In the genomic region with DNA sequence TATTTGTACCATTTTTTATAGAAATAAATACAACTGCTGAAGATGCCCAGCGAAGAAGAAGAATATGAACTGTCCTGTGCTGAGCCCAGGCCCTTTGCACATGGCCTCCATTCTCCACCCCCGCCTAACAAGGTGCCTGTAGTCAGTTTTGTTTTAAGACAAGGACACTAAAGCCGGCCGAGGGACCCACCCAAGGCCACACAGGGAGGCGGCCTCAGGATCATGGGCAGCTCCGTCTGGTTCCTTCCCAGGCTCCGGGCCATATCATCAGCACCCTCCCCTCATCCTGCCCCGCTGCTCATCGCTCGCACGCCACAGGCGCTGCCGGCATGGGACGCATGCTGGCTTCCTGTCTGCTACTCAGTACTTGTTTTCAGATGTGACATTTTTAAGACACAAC, we compare ENCODE assay signal across 1 cellular context.
TF ChIP-seq lines count a peak whose summit lies in the region.

No MANE protein-coding gene starts in this region.

TF ChIP-seq in HCT116, 20 proteins besides CTCF, POLR2A, EP300 and RAD21 (continued from another document):
- TF ChIP-seq, protein P1, sequence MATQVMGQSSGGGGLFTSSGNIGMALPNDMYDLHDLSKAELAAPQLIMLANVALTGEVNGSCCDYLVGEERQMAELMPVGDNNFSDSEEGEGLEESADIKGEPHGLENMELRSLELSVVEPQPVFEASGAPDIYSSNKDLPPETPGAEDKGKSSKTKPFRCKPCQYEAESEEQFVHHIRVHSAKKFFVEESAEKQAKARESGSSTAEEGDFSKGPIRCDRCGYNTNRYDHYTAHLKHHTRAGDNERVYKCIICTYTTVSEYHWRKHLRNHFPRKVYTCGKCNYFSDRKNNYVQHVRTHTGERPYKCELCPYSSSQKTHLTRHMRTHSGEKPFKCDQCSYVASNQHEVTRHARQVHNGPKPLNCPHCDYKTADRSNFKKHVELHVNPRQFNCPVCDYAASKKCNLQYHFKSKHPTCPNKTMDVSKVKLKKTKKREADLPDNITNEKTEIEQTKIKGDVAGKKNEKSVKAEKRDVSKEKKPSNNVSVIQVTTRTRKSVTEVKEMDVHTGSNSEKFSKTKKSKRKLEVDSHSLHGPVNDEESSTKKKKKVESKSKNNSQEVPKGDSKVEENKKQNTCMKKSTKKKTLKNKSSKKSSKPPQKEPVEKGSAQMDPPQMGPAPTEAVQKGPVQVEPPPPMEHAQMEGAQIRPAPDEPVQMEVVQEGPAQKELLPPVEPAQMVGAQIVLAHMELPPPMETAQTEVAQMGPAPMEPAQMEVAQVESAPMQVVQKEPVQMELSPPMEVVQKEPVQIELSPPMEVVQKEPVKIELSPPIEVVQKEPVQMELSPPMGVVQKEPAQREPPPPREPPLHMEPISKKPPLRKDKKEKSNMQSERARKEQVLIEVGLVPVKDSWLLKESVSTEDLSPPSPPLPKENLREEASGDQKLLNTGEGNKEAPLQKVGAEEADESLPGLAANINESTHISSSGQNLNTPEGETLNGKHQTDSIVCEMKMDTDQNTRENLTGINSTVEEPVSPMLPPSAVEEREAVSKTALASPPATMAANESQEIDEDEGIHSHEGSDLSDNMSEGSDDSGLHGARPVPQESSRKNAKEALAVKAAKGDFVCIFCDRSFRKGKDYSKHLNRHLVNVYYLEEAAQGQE (IDR thresholded peaks at IDR 0.05; ENCODE audit: low read depth) = no peak
- no peak for TF ChIP-seq CEBPB (IDR thresholded peaks at IDR 0.05; ENCODE audit: low read depth)
- no peak for TF ChIP-seq SIN3A (IDR thresholded peaks at IDR 0.05; ENCODE audit: low read depth)
- TF ChIP-seq, protein P2, sequence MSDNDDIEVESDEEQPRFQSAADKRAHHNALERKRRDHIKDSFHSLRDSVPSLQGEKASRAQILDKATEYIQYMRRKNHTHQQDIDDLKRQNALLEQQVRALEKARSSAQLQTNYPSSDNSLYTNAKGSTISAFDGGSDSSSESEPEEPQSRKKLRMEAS (IDR thresholded peaks at IDR 0.05) = no peak
- TF ChIP-seq EZH2phosphoT487 (IDR thresholded peaks at IDR 0.05; ENCODE audit: borderline replicate concordance) = no peak
- TF ChIP-seq, protein P3, sequence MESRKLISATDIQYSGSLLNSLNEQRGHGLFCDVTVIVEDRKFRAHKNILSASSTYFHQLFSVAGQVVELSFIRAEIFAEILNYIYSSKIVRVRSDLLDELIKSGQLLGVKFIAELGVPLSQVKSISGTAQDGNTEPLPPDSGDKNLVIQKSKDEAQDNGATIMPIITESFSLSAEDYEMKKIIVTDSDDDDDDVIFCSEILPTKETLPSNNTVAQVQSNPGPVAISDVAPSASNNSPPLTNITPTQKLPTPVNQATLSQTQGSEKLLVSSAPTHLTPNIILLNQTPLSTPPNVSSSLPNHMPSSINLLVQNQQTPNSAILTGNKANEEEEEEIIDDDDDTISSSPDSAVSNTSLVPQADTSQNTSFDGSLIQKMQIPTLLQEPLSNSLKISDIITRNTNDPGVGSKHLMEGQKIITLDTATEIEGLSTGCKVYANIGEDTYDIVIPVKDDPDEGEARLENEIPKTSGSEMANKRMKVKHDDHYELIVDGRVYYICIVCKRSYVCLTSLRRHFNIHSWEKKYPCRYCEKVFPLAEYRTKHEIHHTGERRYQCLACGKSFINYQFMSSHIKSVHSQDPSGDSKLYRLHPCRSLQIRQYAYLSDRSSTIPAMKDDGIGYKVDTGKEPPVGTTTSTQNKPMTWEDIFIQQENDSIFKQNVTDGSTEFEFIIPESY (IDR thresholded peaks at IDR 0.05; ENCODE audit: extremely low read depth, insufficient replicate concordance, low read length) = no peak
- TF ChIP-seq SRF (IDR thresholded peaks at IDR 0.05; ENCODE audit: low read depth) = no peak
- no peak for TF ChIP-seq EGR1 (IDR thresholded peaks at IDR 0.05; ENCODE audit: low read depth)
- TF ChIP-seq ELF1 (IDR thresholded peaks at IDR 0.05; ENCODE audit: borderline replicate concordance, low read depth) = no peak
- TF ChIP-seq ZFX (IDR thresholded peaks at IDR 0.05) = no peak
- TF ChIP-seq JUND (IDR thresholded peaks at IDR 0.05) = no peak
